Comparison of ENCODE assay signal across 8 cellular contexts in genomic region chr4:73068496-73069337, GRCh38. TPM values are rescaled to one million over a fixed set of nuclear protein-coding genes. Genes with fewer than 3 reads are reported as not detected.
DNase-seq lines count a peak whose midpoint lies in the region; ATAC-seq and TF ChIP-seq lines count a peak whose summit lies in the region.

No MANE protein-coding gene starts in this region.

- peak overlapping the region; percentile 86 to 100 for H3K27ac Mint-ChIP-seq in stimulated activated naive CD8-positive, alpha-beta T cell treated with anti-CD3 and anti-CD28 coated beads, Interleukin-15, amount 100 ng/mL, for 72 hours

- intact Hi-C loops in breast epithelium (cut with DNase I; ENCODE audit: low total_unique reads), result loop anchor here (5.0 kb wide), 1 partner anchor 189 kb away; the partner anchor contains the start of gene ANKRD17

- peak overlapping the region; percentile 84 to 93 for H3K4me3 Mint-ChIP-seq in stimulated activated naive CD8-positive, alpha-beta T cell treated with anti-CD3 and anti-CD28 coated beads, Interleukin-15, amount 100 ng/mL, for 72 hours

- H3K27ac ChIP-seq in OCI-LY1 (ENCODE audit: low read depth, low read length, poor library complexity, severe bottlenecking) (peak overlapping the region; percentile 87), breast epithelium (peak overlapping the region; percentile 86 to 94)

- 0 out of 2 replicates have a peak, but pooled peaks cover 6% of the 10 kb centered on the region for H3F3A ChIP-seq in OCI-LY1 (ENCODE audit: insufficient read depth, low read length)

- H3K4me2 ChIP-seq in OCI-LY1 (ENCODE audit: low read length), result peak overlapping the region; percentile 85

- H3K27me3 ChIP-seq in OCI-LY1 (ENCODE audit: insufficient read depth, low read length), result no peaks in the 10 kb centered on the region
- no peaks in the 10 kb centered on the region for H3K27me3 ChIP-seq in breast epithelium

- no peaks in the 10 kb centered on the region for H4K20me1 ChIP-seq in OCI-LY1 (ENCODE audit: insufficient read depth, low read length)

- H3K4me3 ChIP-seq in OCI-LY1 (ENCODE audit: low read depth, low read length, poor library complexity, severe bottlenecking) (peak overlapping the region; percentile 77), breast epithelium (peak overlapping the region; percentile 66 to 78 (median 70))

- no peaks in the 10 kb centered on the region for H3K27me3 Mint-ChIP-seq in stimulated activated naive CD8-positive, alpha-beta T cell treated with anti-CD3 and anti-CD28 coated beads, Interleukin-15, amount 100 ng/mL, for 72 hours

- peak overlapping the region; percentile 4; the same call in 1 of the 2 replicates for H2AFZ ChIP-seq in OCI-LY1 (ENCODE audit: low read length)

- DNase-seq in AG08396 (ENCODE audit: low spot score), result peak; percentile 14
- no peak for DNase-seq in breast epithelium (ENCODE audit: low spot score in 2 of 2)
- DNase-seq in kidney glomerular epithelial cell (lab: John Stamatoyannopoulos, UW), result peak; percentile 61
- peak in 1 of 2 donors; percentile 26 for DNase-seq in stimulated activated naive CD8-positive, alpha-beta T cell treated with anti-CD3 and anti-CD28 coated beads, Interleukin-15, amount 100 ng/mL, for 72 hours
- no peak for DNase-seq in mesenteric fat pad (ENCODE audit: low spot score)

- no peaks in the 10 kb centered on the region for H3K9me3 Mint-ChIP-seq in stimulated activated naive CD8-positive, alpha-beta T cell treated with anti-CD3 and anti-CD28 coated beads, Interleukin-15, amount 100 ng/mL, for 72 hours

- peaks cover 53% of the 10 kb centered on the region for H3K4me1 Mint-ChIP-seq in stimulated activated naive CD8-positive, alpha-beta T cell treated with anti-CD3 and anti-CD28 coated beads, Interleukin-15, amount 100 ng/mL, for 72 hours

- H3K9me3 ChIP-seq in OCI-LY1 (ENCODE audit: low read length) (no peaks in the 10 kb centered on the region), breast epithelium (no peaks in the 10 kb centered on the region)

- no peaks in the 10 kb centered on the region for H3K79me2 ChIP-seq in OCI-LY1 (ENCODE audit: insufficient read depth, low read length)

- no peak for TF ChIP-seq POLR2A in breast epithelium (IDR thresholded peaks at IDR 0.05)

- peaks cover 24% of the 10 kb centered on the region for H3K4me1 ChIP-seq in OCI-LY1 (ENCODE audit: insufficient read depth, low read length, severe bottlenecking)
- H3K4me1 ChIP-seq in breast epithelium, result no peaks in the 10 kb centered on the region

- H3K36me3 ChIP-seq in OCI-LY1 (ENCODE audit: insufficient read depth, low read length) (peaks cover 17% of the 10 kb centered on the region; the same call in 1 of the 2 replicates), breast epithelium (no peaks in the 10 kb centered on the region)

- peak overlapping the region; percentile 89 for H3K9ac ChIP-seq in OCI-LY1 (ENCODE audit: low read length)

- no peak for TF ChIP-seq CTCF in OCI-LY1 (IDR thresholded peaks at IDR 0.05; ENCODE audit: low read length)
- TF ChIP-seq CTCF in breast epithelium (IDR thresholded peaks at IDR 0.05), result no peak

- no peaks in the 10 kb centered on the region for H3K9me2 ChIP-seq in OCI-LY1 (ENCODE audit: low read depth, low read length)

- ATAC-seq in GM18517 (IDR thresholded peaks at IDR 0.05; ENCODE audit: unreplicated experiment) (peak; percentile 6), HG03342 (IDR thresholded peaks at IDR 0.05; ENCODE audit: unreplicated experiment) (peak; percentile 3)
- no peak for ATAC-seq in stimulated activated naive CD8-positive, alpha-beta T cell treated with anti-CD3 and anti-CD28 coated beads, Interleukin-15, amount 100 ng/mL, for 72 hours

RNA-seq across cellular contexts. Expression of gene COX18, which starts 0.8 kb away (rescaled TPM):
- total RNA-seq in breast epithelium (10 to 100 TPM; 18.0 to 33.4 (median 19.0) TPM), mesenteric fat pad (11.7 TPM)

Comparison
In these comparisons a context has a peak if more than half of its experiments do, and no peak if none do; other contexts are left out.
1. DNase-seq: peak in AG08396 (single experiment) and kidney glomerular epithelial cell (single experiment); none in breast epithelium (0 of 2) and mesenteric fat pad (single experiment).